9 cellular contexts compared by ENCODE assay signal in genomic region chrX:71285929-71286328, GRCh38. TPM values are rescaled to one million over a fixed set of nuclear protein-coding genes. Genes with fewer than 3 reads are reported as not detected.
A peak's percentile ranks its signal among the peaks of the same experiment; 100 is the strongest.
DNase-seq lines count a peak whose midpoint lies in the region; ATAC-seq and TF ChIP-seq lines count a peak whose summit lies in the region.
"Had no signal": no experiment of that assay in that cellular context is flagged by ENCODE, and none has a peak within 500 bp of the region (broad histone marks: within the 10 kb centered on the region; RNA-seq: fewer than 3 reads in every experiment).

No MANE protein-coding gene starts in this region.

- no peak for DNase-seq in activated T-cell treated with anti-CD3 and anti-CD28 coated beads, Interleukin-2, amount 50 U/mL, for 24 hours
- DNase-seq in activated T-cell treated with anti-CD3 and anti-CD28 coated beads for 4 hours = no peak
- DNase-seq in T-cell = no peak
- no peak for DNase-seq in fibroblast of mammary gland (ENCODE audit: low read depth)
- no peak for DNase-seq in stimulated activated effector memory CD8-positive, alpha-beta T cell treated with anti-CD3 and anti-CD28 coated beads, Interleukin-12 subunit alpha, Interleukin-12 subunit beta, amount 100 ng/mL, for 72 hours (ENCODE audit: low spot score in 2 of 2)
- no peak for DNase-seq in NAMALWA (ENCODE audit: low spot score)
- DNase-seq in NCI-H146 (lab: John Stamatoyannopoulos, UW) = no peak
- DNase-seq: NCI-H1105 treated with DMSO at 0.1 percent for 48 hours had no signal

- no peaks in the 10 kb centered on the region for H3K9me3 Mint-ChIP-seq in activated T-cell treated with anti-CD3 and anti-CD28 coated beads, Interleukin-2, amount 50 U/mL, for 24 hours
- H3K9me3 Mint-ChIP-seq in T-cell = no peaks in the 10 kb centered on the region
- no peaks in the 10 kb centered on the region for H3K9me3 Mint-ChIP-seq in stimulated activated effector memory CD8-positive, alpha-beta T cell treated with anti-CD3 and anti-CD28 coated beads, Interleukin-12 subunit alpha, Interleukin-12 subunit beta, amount 100 ng/mL, for 72 hours

- ATAC-seq in T-cell (replicated peaks in 1 of 4) = no peak
- ATAC-seq in stimulated activated effector memory CD8-positive, alpha-beta T cell treated with anti-CD3 and anti-CD28 coated beads, Interleukin-12 subunit alpha, Interleukin-12 subunit beta, amount 100 ng/mL, for 72 hours = no peak
- ATAC-seq in GM21515 (IDR thresholded peaks at IDR 0.05; ENCODE audit: unreplicated experiment) = no peak

- H3K4me3 ChIP-seq in fibroblast of mammary gland (ENCODE audit: control insufficient read depth, low read depth, low read length) = peak overlapping the region; percentile 76

- peaks cover 57% of the 10 kb centered on the region for H3K36me3 Mint-ChIP-seq in activated T-cell treated with anti-CD3 and anti-CD28 coated beads, Interleukin-2, amount 50 U/mL, for 24 hours (ENCODE audit: low read depth)
- peaks cover 7% of the 10 kb centered on the region for H3K36me3 Mint-ChIP-seq in T-cell
- H3K36me3 Mint-ChIP-seq in stimulated activated effector memory CD8-positive, alpha-beta T cell treated with anti-CD3 and anti-CD28 coated beads, Interleukin-12 subunit alpha, Interleukin-12 subunit beta, amount 100 ng/mL, for 72 hours = peaks cover 84% of the 10 kb centered on the region

- peaks cover 18% of the 10 kb centered on the region for H3K4me1 Mint-ChIP-seq in activated T-cell treated with anti-CD3 and anti-CD28 coated beads, Interleukin-2, amount 50 U/mL, for 24 hours (ENCODE audit: low read depth)
- peaks cover 14 to 32% (median 25%) of the 10 kb centered on the region in 3 donors for H3K4me1 Mint-ChIP-seq in T-cell
- peaks cover 11% of the 10 kb centered on the region for H3K4me1 Mint-ChIP-seq in stimulated activated effector memory CD8-positive, alpha-beta T cell treated with anti-CD3 and anti-CD28 coated beads, Interleukin-12 subunit alpha, Interleukin-12 subunit beta, amount 100 ng/mL, for 72 hours

- H3K27ac Mint-ChIP-seq in activated T-cell treated with anti-CD3 and anti-CD28 coated beads, Interleukin-2, amount 50 U/mL, for 24 hours = peak overlapping the region; percentile 55
- no peak overlapping the region for H3K27ac Mint-ChIP-seq in T-cell
- H3K27ac Mint-ChIP-seq in stimulated activated effector memory CD8-positive, alpha-beta T cell treated with anti-CD3 and anti-CD28 coated beads, Interleukin-12 subunit alpha, Interleukin-12 subunit beta, amount 100 ng/mL, for 72 hours = peak overlapping the region; percentile 100

- peak overlapping the region; percentile 91 for H3K4me3 Mint-ChIP-seq in activated T-cell treated with anti-CD3 and anti-CD28 coated beads, Interleukin-2, amount 50 U/mL, for 24 hours
- H3K4me3 Mint-ChIP-seq in T-cell = peak overlapping the region; percentile 65 to 97 (median 92)
- H3K4me3 Mint-ChIP-seq in stimulated activated effector memory CD8-positive, alpha-beta T cell treated with anti-CD3 and anti-CD28 coated beads, Interleukin-12 subunit alpha, Interleukin-12 subunit beta, amount 100 ng/mL, for 72 hours = peak overlapping the region; percentile 97

- POLR2A ChIA-PET in T-cell (lab: Charles Lee) = no interaction called here

- CTCF ChIA-PET in T-cell (lab: Charles Lee) = no interaction called here

- H3K27me3 Mint-ChIP-seq in activated T-cell treated with anti-CD3 and anti-CD28 coated beads, Interleukin-2, amount 50 U/mL, for 24 hours = peaks cover 10% of the 10 kb centered on the region
- peaks cover 0 to 4% of the 10 kb centered on the region in 2 donors for H3K27me3 Mint-ChIP-seq in T-cell

- TF ChIP-seq CTCF in fibroblast of mammary gland (conservative IDR thresholded peaks at IDR 0.05; ENCODE audit: control insufficient read depth, insufficient read depth, low read depth, low read length) = no peak

RNA-seq across cellular contexts. Expression of gene NONO, which starts 2.5 kb away (rescaled TPM):
- total RNA-seq in T-cell = 100 to 1,000 TPM; 322 to 419 (median 348) TPM

RNA-seq across cellular contexts. Expression of gene ITGB1BP2, which starts 15.6 kb away (rescaled TPM):
- 1 to 10 TPM; 2.3 to 4.0 (median 3.0) TPM for total RNA-seq in T-cell

RNA-seq across cellular contexts. Expression of gene ZMYM3, which starts 32.0 kb away (rescaled TPM):
- 10 to 100 TPM; 23.6 to 32.4 (median 28.7) TPM for total RNA-seq in T-cell

Comparison
In these comparisons a context has a peak if more than half of its experiments do, and no peak if none do; other contexts are left out.
1. H3K27ac Mint-ChIP-seq: peak in activated T-cell treated with anti-CD3 and anti-CD28 coated beads, Interleukin-2, amount 50 U/mL, for 24 hours (single experiment) and stimulated activated effector memory CD8-positive, alpha-beta T cell treated with anti-CD3 and anti-CD28 coated beads, Interleukin-12 subunit alpha, Interleukin-12 subunit beta, amount 100 ng/mL, for 72 hours (single experiment); none in T-cell (0 of 2).
2. Peak in every context shown above with its lines, with median percentiles within 50 percentile points of each other: H3K4me3 Mint-ChIP-seq.